ENCODE assay signal across 1 cellular context in the genomic region with DNA sequence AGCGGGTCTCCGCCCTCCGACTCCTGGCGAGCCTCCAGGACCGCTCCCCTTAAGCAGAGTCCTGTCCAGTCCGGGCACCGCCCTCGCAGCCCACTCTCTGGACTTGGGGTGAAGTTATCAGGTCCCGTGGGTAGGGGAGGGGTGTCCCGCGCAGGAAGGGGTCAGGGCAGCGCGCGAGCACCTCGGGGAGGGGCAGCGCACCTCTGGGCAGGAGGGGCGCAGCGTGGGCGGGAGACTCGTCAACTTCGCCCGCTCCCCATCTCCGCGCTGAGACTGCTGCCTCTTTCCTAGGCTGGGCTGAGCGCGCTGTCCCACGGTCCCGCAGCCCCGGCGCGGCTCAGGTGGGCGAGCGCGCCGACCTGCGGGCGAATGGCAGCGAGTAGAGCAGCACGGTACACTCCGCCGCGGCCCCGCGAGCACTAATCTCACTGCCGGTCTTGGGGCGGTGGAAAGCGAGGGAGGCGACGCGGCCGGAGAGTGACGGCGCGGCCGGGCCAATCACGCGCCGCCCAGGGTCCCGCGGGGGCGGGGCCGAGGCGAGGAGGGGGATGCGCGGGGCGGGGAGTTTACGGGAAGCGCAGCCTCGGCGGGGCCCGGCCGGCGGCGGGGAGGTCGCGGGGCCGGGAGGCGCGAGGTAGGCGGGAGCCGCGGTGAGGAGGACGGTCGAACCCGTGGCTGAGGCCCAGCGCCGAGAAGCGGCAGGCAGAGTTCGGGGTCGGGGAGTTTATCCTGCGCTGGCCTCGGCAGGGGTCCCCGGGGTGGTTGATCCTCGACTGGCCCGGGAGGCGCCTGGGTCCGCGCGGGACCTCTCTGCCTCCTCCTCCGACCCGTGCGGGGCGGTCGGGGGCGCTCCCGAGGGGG.
TF ChIP-seq lines count a peak whose summit lies in the region.

MAN1A1 (minus strand) TSS at position 421 of the 861 bp plus-strand sequence. CDS start 696 bp downstream, outside the sequence.

TF ChIP-seq in HepG2, 621 proteins besides CTCF, POLR2A, EP300 and RAD21 (continued from another document and continues in another):
- TF ChIP-seq, protein P1, sequence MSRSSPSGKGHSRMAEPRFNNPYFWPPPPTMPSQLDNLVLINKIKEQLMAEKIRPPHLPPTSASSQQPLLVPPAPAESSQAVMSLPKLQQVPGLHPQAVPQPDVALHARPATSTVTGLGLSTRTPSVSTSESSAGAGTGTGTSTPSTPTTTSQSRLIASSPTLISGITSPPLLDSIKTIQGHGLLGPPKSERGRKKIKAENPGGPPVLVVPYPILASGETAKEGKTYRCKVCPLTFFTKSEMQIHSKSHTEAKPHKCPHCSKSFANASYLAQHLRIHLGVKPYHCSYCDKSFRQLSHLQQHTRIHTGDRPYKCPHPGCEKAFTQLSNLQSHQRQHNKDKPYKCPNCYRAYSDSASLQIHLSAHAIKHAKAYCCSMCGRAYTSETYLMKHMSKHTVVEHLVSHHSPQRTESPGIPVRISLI (CRISPR knock-in tag; IDR thresholded peaks at IDR 0.05; ENCODE audit: borderline replicate concordance): peak; percentile 61; the same call in 1 of the 2 replicates
- TF ChIP-seq, protein P2, sequence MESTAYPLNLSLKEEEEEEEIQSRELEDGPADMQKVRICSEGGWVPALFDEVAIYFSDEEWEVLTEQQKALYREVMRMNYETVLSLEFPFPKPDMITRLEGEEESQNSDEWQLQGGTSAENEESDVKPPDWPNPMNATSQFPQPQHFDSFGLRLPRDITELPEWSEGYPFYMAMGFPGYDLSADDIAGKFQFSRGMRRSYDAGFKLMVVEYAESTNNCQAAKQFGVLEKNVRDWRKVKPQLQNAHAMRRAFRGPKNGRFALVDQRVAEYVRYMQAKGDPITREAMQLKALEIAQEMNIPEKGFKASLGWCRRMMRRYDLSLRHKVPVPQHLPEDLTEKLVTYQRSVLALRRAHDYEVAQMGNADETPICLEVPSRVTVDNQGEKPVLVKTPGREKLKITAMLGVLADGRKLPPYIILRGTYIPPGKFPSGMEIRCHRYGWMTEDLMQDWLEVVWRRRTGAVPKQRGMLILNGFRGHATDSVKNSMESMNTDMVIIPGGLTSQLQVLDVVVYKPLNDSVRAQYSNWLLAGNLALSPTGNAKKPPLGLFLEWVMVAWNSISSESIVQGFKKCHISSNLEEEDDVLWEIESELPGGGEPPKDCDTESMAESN (CRISPR knock-in tag; conservative IDR thresholded peaks at IDR 0.05): peak; percentile 93
- peak; percentile 96 for TF ChIP-seq TMF1 (CRISPR knock-in tag; IDR thresholded peaks at IDR 0.05; ENCODE audit: low read depth)
- TF ChIP-seq ASH2L (IDR thresholded peaks at IDR 0.05; ENCODE audit: insufficient read length, low read depth, low read length): peak; percentile 67
- 0 out of 2 replicates have a peak, but pooled peaks have one; percentile 81 for TF ChIP-seq ZNF674 (CRISPR knock-in tag; IDR thresholded peaks at IDR 0.05; ENCODE audit: low read depth)
- TF ChIP-seq MYC (CRISPR knock-in tag; IDR thresholded peaks at IDR 0.05; ENCODE audit: borderline replicate concordance): peak; percentile 81
- TF ChIP-seq ZBTB14 (CRISPR knock-in tag; IDR thresholded peaks at IDR 0.05): peak; percentile 72
- TF ChIP-seq ZNF660 (CRISPR knock-in tag; IDR thresholded peaks at IDR 0.05; ENCODE audit: borderline replicate concordance, low read depth): no peak
- TF ChIP-seq, protein P3, sequence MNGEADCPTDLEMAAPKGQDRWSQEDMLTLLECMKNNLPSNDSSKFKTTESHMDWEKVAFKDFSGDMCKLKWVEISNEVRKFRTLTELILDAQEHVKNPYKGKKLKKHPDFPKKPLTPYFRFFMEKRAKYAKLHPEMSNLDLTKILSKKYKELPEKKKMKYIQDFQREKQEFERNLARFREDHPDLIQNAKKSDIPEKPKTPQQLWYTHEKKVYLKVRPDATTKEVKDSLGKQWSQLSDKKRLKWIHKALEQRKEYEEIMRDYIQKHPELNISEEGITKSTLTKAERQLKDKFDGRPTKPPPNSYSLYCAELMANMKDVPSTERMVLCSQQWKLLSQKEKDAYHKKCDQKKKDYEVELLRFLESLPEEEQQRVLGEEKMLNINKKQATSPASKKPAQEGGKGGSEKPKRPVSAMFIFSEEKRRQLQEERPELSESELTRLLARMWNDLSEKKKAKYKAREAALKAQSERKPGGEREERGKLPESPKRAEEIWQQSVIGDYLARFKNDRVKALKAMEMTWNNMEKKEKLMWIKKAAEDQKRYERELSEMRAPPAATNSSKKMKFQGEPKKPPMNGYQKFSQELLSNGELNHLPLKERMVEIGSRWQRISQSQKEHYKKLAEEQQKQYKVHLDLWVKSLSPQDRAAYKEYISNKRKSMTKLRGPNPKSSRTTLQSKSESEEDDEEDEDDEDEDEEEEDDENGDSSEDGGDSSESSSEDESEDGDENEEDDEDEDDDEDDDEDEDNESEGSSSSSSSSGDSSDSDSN (CRISPR knock-in tag; IDR thresholded peaks at IDR 0.05): peak; percentile 97
- TF ChIP-seq PHF20 (CRISPR knock-in tag; IDR thresholded peaks at IDR 0.05): no peak; the same call in 1 of the 2 replicates
- peak; percentile 47; the same call in 1 of the 2 replicates for TF ChIP-seq ZNF136 (CRISPR knock-in tag; IDR thresholded peaks at IDR 0.05; ENCODE audit: low read depth)
- TF ChIP-seq RBAK (CRISPR knock-in tag; IDR thresholded peaks at IDR 0.05): no peak
- no peak; the same call in 1 of the 2 replicates for TF ChIP-seq SMYD3 (CRISPR knock-in tag; IDR thresholded peaks at IDR 0.05)
- TF ChIP-seq, protein P4, sequence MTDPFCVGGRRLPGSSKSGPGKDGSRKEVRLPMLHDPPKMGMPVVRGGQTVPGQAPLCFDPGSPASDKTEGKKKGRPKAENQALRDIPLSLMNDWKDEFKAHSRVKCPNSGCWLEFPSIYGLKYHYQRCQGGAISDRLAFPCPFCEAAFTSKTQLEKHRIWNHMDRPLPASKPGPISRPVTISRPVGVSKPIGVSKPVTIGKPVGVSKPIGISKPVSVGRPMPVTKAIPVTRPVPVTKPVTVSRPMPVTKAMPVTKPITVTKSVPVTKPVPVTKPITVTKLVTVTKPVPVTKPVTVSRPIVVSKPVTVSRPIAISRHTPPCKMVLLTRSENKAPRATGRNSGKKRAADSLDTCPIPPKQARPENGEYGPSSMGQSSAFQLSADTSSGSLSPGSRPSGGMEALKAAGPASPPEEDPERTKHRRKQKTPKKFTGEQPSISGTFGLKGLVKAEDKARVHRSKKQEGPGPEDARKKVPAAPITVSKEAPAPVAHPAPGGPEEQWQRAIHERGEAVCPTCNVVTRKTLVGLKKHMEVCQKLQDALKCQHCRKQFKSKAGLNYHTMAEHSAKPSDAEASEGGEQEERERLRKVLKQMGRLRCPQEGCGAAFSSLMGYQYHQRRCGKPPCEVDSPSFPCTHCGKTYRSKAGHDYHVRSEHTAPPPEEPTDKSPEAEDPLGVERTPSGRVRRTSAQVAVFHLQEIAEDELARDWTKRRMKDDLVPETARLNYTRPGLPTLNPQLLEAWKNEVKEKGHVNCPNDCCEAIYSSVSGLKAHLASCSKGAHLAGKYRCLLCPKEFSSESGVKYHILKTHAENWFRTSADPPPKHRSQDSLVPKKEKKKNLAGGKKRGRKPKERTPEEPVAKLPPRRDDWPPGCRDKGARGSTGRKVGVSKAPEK (CRISPR knock-in tag; IDR thresholded peaks at IDR 0.05; ENCODE audit: borderline replicate concordance): peak; percentile 96
- TF ChIP-seq KDM3A (CRISPR knock-in tag; IDR thresholded peaks at IDR 0.05; ENCODE audit: low read depth): peak; percentile 94
- peak; percentile 66; the same call in 1 of the 2 replicates for TF ChIP-seq ZNF513 (CRISPR knock-in tag; conservative IDR thresholded peaks at IDR 0.05)
- no peak for TF ChIP-seq HMGA1 (CRISPR knock-in tag; conservative IDR thresholded peaks at IDR 0.05)
- no peak for TF ChIP-seq MTA3 (CRISPR knock-in tag; IDR thresholded peaks at IDR 0.05)
- no peak; the same call in none of the 2 replicates for TF ChIP-seq HMG20B (CRISPR knock-in tag; conservative IDR thresholded peaks at IDR 0.05)
- TF ChIP-seq RBM39 (IDR thresholded peaks at IDR 0.05; ENCODE audit: low read depth, low read length, poor library complexity, severe bottlenecking): peak; percentile 91
- peak; percentile 48 for TF ChIP-seq ZNF121 (CRISPR knock-in tag; IDR thresholded peaks at IDR 0.05)
- 0 out of 2 replicates have a peak, but pooled peaks have one; percentile 12 for TF ChIP-seq GTF3A (CRISPR knock-in tag; conservative IDR thresholded peaks at IDR 0.05)
- TF ChIP-seq ZNF251 (CRISPR knock-in tag; IDR thresholded peaks at IDR 0.05): no peak
- TF ChIP-seq KDM5B (CRISPR knock-in tag; IDR thresholded peaks at IDR 0.05; ENCODE audit: borderline replicate concordance): peak; percentile 51; the same call in 1 of the 2 replicates
- TF ChIP-seq CHCHD3 (CRISPR knock-in tag; IDR thresholded peaks at IDR 0.05): peak; percentile 97
- TF ChIP-seq PRDM4 (CRISPR knock-in tag; IDR thresholded peaks at IDR 0.05; ENCODE audit: borderline replicate concordance): 0 out of 2 replicates have a peak, but pooled peaks have one; percentile 27
- peak; percentile 74; the same call in 1 of the 2 replicates for TF ChIP-seq TIGD3 (CRISPR knock-in tag; IDR thresholded peaks at IDR 0.05; ENCODE audit: borderline replicate concordance)
- TF ChIP-seq IRX3 (CRISPR knock-in tag; IDR thresholded peaks at IDR 0.05; ENCODE audit: borderline replicate concordance, low read depth): peak; percentile 93; the same call in 1 of the 2 replicates
- TF ChIP-seq PLSCR1 (CRISPR knock-in tag; IDR thresholded peaks at IDR 0.05; ENCODE audit: borderline replicate concordance): no peak
- peak; percentile 96 for TF ChIP-seq POLR2AphosphoS5 (IDR thresholded peaks at IDR 0.05; ENCODE audit: low read depth, low read length)
- TF ChIP-seq TCF7 (IDR thresholded peaks at IDR 0.05; ENCODE audit: low read depth): no peak
- peak; percentile 85 for TF ChIP-seq THRA (CRISPR knock-in tag; IDR thresholded peaks at IDR 0.05; ENCODE audit: borderline replicate concordance)
- no peak for TF ChIP-seq ZNF644 (CRISPR knock-in tag; IDR thresholded peaks at IDR 0.05; ENCODE audit: low read depth)
- no peak for TF ChIP-seq PRPF4 (IDR thresholded peaks at IDR 0.05; ENCODE audit: low read depth, low read length, poor library complexity, severe bottlenecking)
- TF ChIP-seq RNF2 (conservative IDR thresholded peaks at IDR 0.05; ENCODE audit: low read depth): no peak
- TF ChIP-seq ZNF552 (CRISPR knock-in tag; IDR thresholded peaks at IDR 0.05; ENCODE audit: borderline replicate concordance): no peak
- TF ChIP-seq FOXC1 (CRISPR knock-in tag; IDR thresholded peaks at IDR 0.05; ENCODE audit: borderline replicate concordance): peak; percentile 93; the same call in 1 of the 2 replicates
- TF ChIP-seq ZNF547 (CRISPR knock-in tag; IDR thresholded peaks at IDR 0.05): no peak; the same call in 1 of the 2 replicates
